28 cellular contexts compared by ENCODE assay signal in the genomic region with DNA sequence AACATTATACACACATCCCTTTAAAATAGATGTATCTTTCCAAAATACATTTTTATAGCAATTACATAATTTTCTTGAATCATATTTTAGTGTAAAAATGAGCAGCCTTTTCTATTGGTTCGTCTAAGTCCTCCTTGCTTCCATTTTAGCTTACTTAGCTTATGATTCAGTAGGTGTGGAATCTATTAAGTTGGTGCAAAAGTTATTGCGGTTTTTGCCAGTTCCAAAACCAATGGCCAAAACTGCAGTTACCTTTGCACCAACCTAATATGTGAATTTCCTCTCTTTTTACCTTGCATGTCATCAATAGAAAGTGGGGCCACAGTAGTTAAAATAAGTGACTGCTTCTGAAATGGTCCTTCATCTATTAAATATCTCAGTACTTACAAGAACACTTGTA.
"Had no signal": no experiment of that assay in that cellular context is flagged by ENCODE, and none has a peak within 500 bp of the region (broad histone marks: within the 10 kb centered on the region; RNA-seq: fewer than 3 reads in every experiment).

No MANE protein-coding gene starts in this region.

- FAIRE-seq: colon, endometrium, endothelial cell of umbilical vein, frontal cortex had no signal

- ATAC-seq: effector memory CD8-positive, alpha-beta T cell; esophagus mucosa; foreskin keratinocyte; gastrocnemius medialis; gastroesophageal sphincter; heart left ventricle; heart right ventricle had no signal

- H3K4me3 ChIP-seq: colonic mucosa, coronary artery, dorsolateral prefrontal cortex, esophagus muscularis mucosa, esophagus squamous epithelium, gastrocnemius medialis, gastroesophageal sphincter, heart left ventricle, heart right ventricle had no signal

- H3K27ac ChIP-seq: colonic mucosa, coronary artery, epithelial cell of prostate, esophagus muscularis mucosa, esophagus squamous epithelium, foreskin keratinocyte, gastrocnemius medialis, gastroesophageal sphincter, heart left ventricle, heart right ventricle had no signal

- H3K27me3 ChIP-seq: colonic mucosa, esophagus muscularis mucosa, foreskin keratinocyte, gastrocnemius medialis, gastroesophageal sphincter had no signal

- H3K36me3 ChIP-seq: colonic mucosa, esophagus muscularis mucosa, esophagus squamous epithelium, gastrocnemius medialis, gastroesophageal sphincter, heart left ventricle, heart right ventricle had no signal

- H3K4me1 ChIP-seq: colonic mucosa, esophagus muscularis mucosa, esophagus squamous epithelium, foreskin keratinocyte, gastrocnemius medialis, gastroesophageal sphincter, heart left ventricle, heart right ventricle had no signal

- H3K9me3 ChIP-seq: colonic mucosa, esophagus muscularis mucosa, esophagus squamous epithelium, gastrocnemius medialis, gastroesophageal sphincter, heart left ventricle had no signal

- DNase-seq: colonic mucosa; cortex of kidney; dermis blood vessel endothelial cell; dorsolateral prefrontal cortex; effector CD4-positive, alpha-beta T cell; effector CD8-positive, alpha-beta T cell; effector memory CD4-positive, alpha-beta T cell; effector memory CD8-positive, alpha-beta T cell; endodermal cell; erythroblast; esophagus squamous epithelium; foreskin fibroblast; foreskin keratinocyte; foreskin melanocyte; gastrocnemius medialis; glutamatergic neuron; head of caudate nucleus; heart left ventricle; heart right ventricle had no signal
